In genomic region chr12:121766290-121767039, GRCh38 we compare ENCODE assay signal across 20 cellular contexts. TPM values are rescaled to one million over a fixed set of nuclear protein-coding genes. Genes with fewer than 3 reads are reported as not detected.
DNase-seq lines count a peak whose midpoint lies in the region; ATAC-seq, FAIRE-seq and TF ChIP-seq lines count a peak whose summit lies in the region.
"Had no signal": no experiment of that assay in that cellular context is flagged by ENCODE, and none has a peak within 500 bp of the region (broad histone marks: within the 10 kb centered on the region; RNA-seq: fewer than 3 reads in every experiment).

No MANE protein-coding gene starts in this region.

- TF ChIP-seq EP300 in GM12878 (IDR thresholded peaks at IDR 0.05; ENCODE audit: borderline replicate concordance in 1 of 2, control insufficient read depth in 1 of 2, low read depth in 2 of 2, low read length in 2 of 2) = no peak

- H3K9me2 ChIP-seq in HCT116 (ENCODE audit: insufficient read depth) = no peaks in the 10 kb centered on the region

- H3K9me3 ChIP-seq in BLaER1 = no peaks in the 10 kb centered on the region
- H3K9me3 ChIP-seq in HCT116 (ENCODE audit: control insufficient read depth in 1 of 2, insufficient read depth in 1 of 2, low read depth in 1 of 2, low read length in 2 of 2) = no peaks in the 10 kb centered on the region
- no peaks in the 10 kb centered on the region for H3K9me3 ChIP-seq in GM12878 (replicated peaks; ENCODE audit: control insufficient read depth, insufficient read depth, low read length)
- H3K9me3 ChIP-seq in osteoblast (ENCODE audit: low read depth, low read length) = no peaks in the 10 kb centered on the region
- no peaks in the 10 kb centered on the region for H3K9me3 ChIP-seq in pancreas
- H3K9me3 ChIP-seq: colonic mucosa, mucosa of descending colon had no signal

- TF ChIP-seq POLR2A in HCT116 (IDR thresholded peaks at IDR 0.05; ENCODE audit: borderline replicate concordance, extremely low read depth, insufficient read depth, insufficient read length) = no peak
- no peak for TF ChIP-seq POLR2A in GM12878 (IDR thresholded peaks at IDR 0.05; ENCODE audit: low read depth, low read length)

- H2AFZ ChIP-seq in HCT116 (ENCODE audit: low read depth, low read length, poor library complexity, severe bottlenecking) (no peak overlapping the region), GM12878 (ENCODE audit: control insufficient read depth, low read depth, low read length) (no peak overlapping the region), osteoblast (ENCODE audit: low read length) (no peak overlapping the region)
- H2AFZ ChIP-seq: PC-9 had no signal

- RAD21 ChIA-PET in HCT116 (lab: Charles Lee; ENCODE audit: low non-redundant PET in 1 of 2, low total read pairs in 2 of 2, uncharacterized antibody in 2 of 2, unreplicated experiment in 2 of 2) (interaction anchor here in 1 of 2 experiments (1.0 kb wide), 1 partner anchor 54 kb away, joined by 3 read pairs; the partner anchor contains the start of gene TMEM120B), GM12878 (lab: Charles Lee; ENCODE audit: unreplicated experiment) (no interaction called here)

- POLR2A ChIA-PET in HCT116 (lab: Charles Lee) (interaction anchor here (0.6 kb wide), 1 partner anchor 35 kb away, joined by 3 read pairs; no protein-coding TSS in a partner anchor), GM12878 (lab: Charles Lee) (interaction anchor here (1.0 kb wide), 1 partner anchor 27 kb away, joined by 4 read pairs; the partner anchor contains the start of gene RHOF)

- no peaks in the 10 kb centered on the region for H4K20me1 ChIP-seq in BLaER1
- no peaks in the 10 kb centered on the region for H4K20me1 ChIP-seq in HCT116 (ENCODE audit: insufficient read depth)
- no peaks in the 10 kb centered on the region for H4K20me1 ChIP-seq in GM12878 (ENCODE audit: control insufficient read depth, insufficient read depth)
- peaks cover 9% of the 10 kb centered on the region for H4K20me1 ChIP-seq in osteoblast (ENCODE audit: insufficient read depth, low read length)

- intact Hi-C loops in HCT116 (cut with micrococcal nuclease) (no loop called here), GM12878 (cut with micrococcal nuclease; ENCODE audit: unreplicated experiment) (no loop called here), pancreas (cut with DNase I) (no loop called here)

- H3K27ac ChIP-seq in BLaER1 = 0 out of 2 replicates have a peak overlapping the region, but pooled peaks have one; percentile 41
- peak overlapping the region; percentile 68 for H3K27ac ChIP-seq in HCT116 (ENCODE audit: low read depth, low read length)
- no peak overlapping the region for H3K27ac ChIP-seq in GM12878 (ENCODE audit: control insufficient read depth, insufficient read depth)
- H3K27ac ChIP-seq in osteoblast (ENCODE audit: low read depth, low read length) = no peak overlapping the region
- H3K27ac ChIP-seq in pancreas = no peak overlapping the region
- H3K27ac ChIP-seq: colonic mucosa, PC-9 had no signal

- CTCF ChIA-PET in HCT116 (lab: Charles Lee) (no interaction called here), GM12878 (lab: Yijun Ruan, JAX) (interaction anchor here (1.5 to 2.1 kb wide), 2 partner anchors 28 to 46 kb away, joined by 4 to 9 read pairs; no protein-coding TSS in a partner anchor)

- in situ Hi-C loops in GM12878 (cut with MboI) = loop anchor here (5.0 kb wide), 1 partner anchor 64 kb away; no protein-coding TSS in a partner anchor

- DNase-seq in HCT116 (ENCODE audit: low read depth, low spot score) = no peak
- DNase-seq in GM12878 (ENCODE audit: low read depth, low spot score) = no peak
- DNase-seq in osteoblast (ENCODE audit: insufficient read length, low spot score, missing footprints) = peak; percentile 89
- no peak for DNase-seq in stimulated activated CD8-positive, alpha-beta memory T cell treated with anti-CD3 and anti-CD28 coated beads, Interleukin-4, amount 100 ng/mL, for 48 hours
- DNase-seq in NCI-H1417 treated with DMSO at 0.1 percent for 48 hours (lab: John Stamatoyannopoulos, UW) = no peak
- no peak for DNase-seq in pancreas
- DNase-seq: activated CD4-positive, alpha-beta memory T cell treated with anti-CD3 and anti-CD28 coated beads, Interleukin-2, amount 10 ng/mL, durations not matched to agents 7 days and 5 days; aorta; colonic mucosa; hippocampal formation; MM.1S; mucosa of descending colon; NCI-H2029 treated with DMSO at 0.1 percent for 48 hours; occipital lobe; small intestine; stimulated activated naive CD4-positive, alpha-beta T cell had no signal

- ATAC-seq in HCT116 (0 out of 2 replicates have a peak, but pooled peaks have one; percentile 26), GM12878 (peak; percentile 58), HG02642 (IDR thresholded peaks at IDR 0.05; ENCODE audit: poor library complexity, unreplicated experiment) (no peak), pancreas (no peak)
- ATAC-seq: mucosa of descending colon had no signal

- WGBS in GM12878 (ENCODE audit: insufficient coverage, insufficient replicate concordance, low lambda C conversion rate, missing lambda C conversion rate) = 98% methylated on average over 5 of the region's 5 CpGs
- WGBS in pancreas, 2 donors = 88 to 100% methylated on average over 5 of the region's 5 CpGs

- BruUV-seq in HCT116 (replicated peaks; lab: Mats Ljungman, UMichigan) (no TSS peak), GM12878 (replicated peaks; lab: Mats Ljungman, UMichigan) (no TSS peak)

- SMC1A ChIA-PET in GM12878 (lab: Charles Lee; ENCODE audit: uncharacterized antibody, unreplicated experiment) = interaction anchor here (1.0 to 1.7 kb wide), 3 partner anchors 65 to 289 kb away, joined by 3 to 5 read pairs (median 3); no protein-coding TSS in a partner anchor

- no peak for TF ChIP-seq CTCF in HCT116 (IDR thresholded peaks at IDR 0.05 in 2 of 3, conservative IDR thresholded peaks at IDR 0.05 in 1 of 3; ENCODE audit: borderline replicate concordance in 1 of 3, insufficient read depth in 1 of 3, low read depth in 2 of 3, low read length in 2 of 3)
- no peak for TF ChIP-seq CTCF in GM12878 (IDR thresholded peaks at IDR 0.05 in 2 of 3, conservative IDR thresholded peaks at IDR 0.05 in 1 of 3; ENCODE audit: control insufficient read depth in 2 of 3, extremely low read depth in 1 of 3, insufficient read depth in 1 of 3, low read depth in 3 of 3, low read length in 3 of 3)
- no peak for TF ChIP-seq CTCF in osteoblast (IDR thresholded peaks at IDR 0.05; ENCODE audit: extremely low read depth, low read depth, low read length)
- TF ChIP-seq CTCF in pancreas (IDR thresholded peaks at IDR 0.05) = no peak

- H3K4me2 ChIP-seq in BLaER1 = peak overlapping the region; percentile 77
- H3K4me2 ChIP-seq in HCT116 (ENCODE audit: low read length) = peak overlapping the region; percentile 70
- no peak overlapping the region for H3K4me2 ChIP-seq in GM12878 (ENCODE audit: control insufficient read depth, insufficient read depth)
- H3K4me2 ChIP-seq in osteoblast (ENCODE audit: insufficient read depth, low read length) = no peak overlapping the region
- H3K4me2 ChIP-seq: PC-9 had no signal

- H3K4me3 ChIP-seq in BLaER1 (no peak overlapping the region), HCT116 (replicated peaks in 1 of 2; ENCODE audit: low read depth in 1 of 2, low read length in 2 of 2) (no peak overlapping the region), GM12878 (no peak overlapping the region), osteoblast (ENCODE audit: insufficient read depth, low read length) (no peak overlapping the region), pancreas (no peak overlapping the region)
- H3K4me3 ChIP-seq: colonic mucosa, mucosa of descending colon, PC-9 had no signal

- H3K27me3 ChIP-seq in BLaER1 = no peaks in the 10 kb centered on the region
- no peaks in the 10 kb centered on the region for H3K27me3 ChIP-seq in HCT116 (ENCODE audit: insufficient read depth, low read length)
- H3K27me3 ChIP-seq in GM12878 (replicated peaks in 1 of 2; ENCODE audit: control insufficient read depth in 2 of 2, insufficient read depth in 2 of 2, low read length in 1 of 2) = no peaks in the 10 kb centered on the region
- H3K27me3 ChIP-seq in osteoblast (ENCODE audit: insufficient read depth, low read length) = no peaks in the 10 kb centered on the region
- H3K27me3 ChIP-seq in pancreas = no peaks in the 10 kb centered on the region
- H3K27me3 ChIP-seq: colonic mucosa had no signal

- H3K36me3 ChIP-seq in BLaER1 = peaks cover 33% of the 10 kb centered on the region
- H3K36me3 ChIP-seq in HCT116 (ENCODE audit: control insufficient read depth in 1 of 2, insufficient read depth in 2 of 2, low read length in 2 of 2) = no peaks in the 10 kb centered on the region
- H3K36me3 ChIP-seq in GM12878 (ENCODE audit: control insufficient read depth in 2 of 2, insufficient read depth in 2 of 2, low read length in 1 of 2) = no peaks in the 10 kb centered on the region; a peak in 1 of 4 replicates
- H3K36me3 ChIP-seq in osteoblast (ENCODE audit: insufficient read depth, low read length) = peaks cover 2% of the 10 kb centered on the region
- no peaks in the 10 kb centered on the region for H3K36me3 ChIP-seq in pancreas
- H3K36me3 ChIP-seq: colonic mucosa had no signal

- FAIRE-seq in GM12878 (lab: Jason Lieb, UNC) = no peak
- FAIRE-seq in pancreas (lab: Jason Lieb, UNC) = no peak
- FAIRE-seq: D721Med, small intestine had no signal

- no peaks in the 10 kb centered on the region for H3K79me2 ChIP-seq in HCT116 (ENCODE audit: insufficient read depth, low read length)
- no peaks in the 10 kb centered on the region for H3K79me2 ChIP-seq in GM12878 (ENCODE audit: control insufficient read depth, insufficient read depth, low read length)
- H3K79me2 ChIP-seq in osteoblast (ENCODE audit: insufficient read depth, low read length) = no peaks in the 10 kb centered on the region

- no peak overlapping the region for H3K9ac ChIP-seq in BLaER1
- no peak overlapping the region for H3K9ac ChIP-seq in HCT116 (ENCODE audit: low read length)
- no peak overlapping the region for H3K9ac ChIP-seq in GM12878 (ENCODE audit: control insufficient read depth, insufficient read depth, low read length)

- TF ChIP-seq RAD21 in HCT116 (IDR thresholded peaks at IDR 0.05; ENCODE audit: low read depth) = no peak
- no peak for TF ChIP-seq RAD21 in GM12878 (IDR thresholded peaks at IDR 0.05; ENCODE audit: insufficient read depth, low read depth, low read length)

- peaks cover 55% of the 10 kb centered on the region for H3K4me1 ChIP-seq in BLaER1
- H3K4me1 ChIP-seq in HCT116 (ENCODE audit: control insufficient read depth in 1 of 2, insufficient read depth in 2 of 2, low read length in 2 of 2) = peaks cover 27 to 28% of the 10 kb centered on the region in 2 experiments
- H3K4me1 ChIP-seq in GM12878 (ENCODE audit: control insufficient read depth, insufficient read depth, low read length) = no peaks in the 10 kb centered on the region
- peaks cover 30% of the 10 kb centered on the region for H3K4me1 ChIP-seq in osteoblast (ENCODE audit: insufficient read depth, low read length)
- no peaks in the 10 kb centered on the region for H3K4me1 ChIP-seq in pancreas
- H3K4me1 ChIP-seq: colonic mucosa had no signal

RNA-seq across cellular contexts. Expression of gene RHOF, which starts 27.0 kb away (rescaled TPM):
- total RNA-seq in HCT116 (2021; ENCODE audit: unreplicated experiment) (116 TPM), GM12878 (2014; rRNA removed) (58.0 and 58.8 TPM in 2 replicates), GM12878 (2014; rRNA removed; fragmentation: Illumina TruSeq; extraction: Trizol) (32.8 and 32.9 TPM in 2 replicates), GM12878 (2021) (72.8 and 78.7 TPM in 2 replicates), osteoblast (6.2 and 8.3 TPM in 2 replicates), pancreas (10 to 100 TPM in 1 of 6 donors, 1 to 10 TPM in 5; 3.6 to 12.6 (median 4.9) TPM)
- 93.4 and 134 TPM in 2 replicates for polyA plus RNA-seq in HCT116 (2012)
- total RNA-seq in GM12878 (2013; cell fraction: nucleolus; rRNA removed) = 111 and 129 TPM in 2 replicates
- polyA plus RNA-seq in GM12878 (2011; ENCODE audit: low read depth) = 11.6 TPM
- polyA plus RNA-seq in GM12878 (2011; rRNA removed) (25.4 and 40.8 TPM in 2 replicates), GM12878 (2014; fragmentation: Illumina TruSeq; extraction: Trizol) (28.5 and 36.5 TPM in 2 replicates), GM12878 (2014; fragmentation: Nextera tagmentation; extraction: Ambion mirVana) (1 to 10 TPM; 6.1 to 6.4 TPM), GM12878 (2014; rRNA removed) (66.1 and 75.8 TPM in 2 replicates), GM12878 (2016; fragmentation: Nextera tagmentation; extraction: Ambion mirVana) (10 to 100 TPM; 38.9 to 40.5 TPM), pancreas (1 to 10 TPM; 2.8 to 5.6 TPM)
- 71.0 and 80.5 TPM in 2 replicates for polyA plus RNA-seq in GM12878 (2011; cell fraction: cytosol; rRNA removed)
- polyA plus RNA-seq in GM12878 (2011; cell fraction: nucleus; rRNA removed) = 76.9 and 97.7 TPM in 2 replicates
- 38.5 and 51.6 TPM in 2 replicates for polyA plus RNA-seq in GM12878 (2012)
- 45.1 and 66.7 TPM in 2 replicates for polyA minus RNA-seq in GM12878 (2011; rRNA and poly(A)+ RNA removed)
- 58.2 and 58.8 TPM in 2 replicates for polyA minus RNA-seq in GM12878 (2011; cell fraction: cytosol; rRNA and poly(A)+ RNA removed)
- 35.3 and 53.2 TPM in 2 replicates for polyA minus RNA-seq in GM12878 (2011; cell fraction: nucleus; rRNA and poly(A)+ RNA removed)

RNA-seq across cellular contexts. Expression of gene SETD1B, which starts 37.3 kb away (rescaled TPM):
- total RNA-seq in HCT116 (2021; ENCODE audit: unreplicated experiment) = 17.5 TPM
- polyA plus RNA-seq in HCT116 (2012) = 6.6 and 7.3 TPM in 2 replicates
- total RNA-seq in GM12878 (2013; cell fraction: nucleolus; rRNA removed) = 8.1 and 10.1 TPM in 2 replicates
- 1.8 and 2.1 TPM in 2 replicates for total RNA-seq in GM12878 (2014; rRNA removed)
- total RNA-seq in GM12878 (2014; rRNA removed; fragmentation: Illumina TruSeq; extraction: Trizol) = 1.3 TPM in 2 replicates
- 15.5 and 17.3 TPM in 2 replicates for total RNA-seq in GM12878 (2021)
- polyA plus RNA-seq in GM12878 (2011; ENCODE audit: low read depth) = 2.0 TPM
- polyA plus RNA-seq in GM12878 (2011; rRNA removed) = 0.27 and 0.50 TPM in 2 replicates
- polyA plus RNA-seq in GM12878 (2011; cell fraction: cytosol; rRNA removed) = 0.67 and 0.76 TPM in 2 replicates
- 3.1 and 6.2 TPM in 2 replicates for polyA plus RNA-seq in GM12878 (2011; cell fraction: nucleus; rRNA removed)
- polyA plus RNA-seq in GM12878 (2012) = 4.3 and 5.9 TPM in 2 replicates
- polyA plus RNA-seq in GM12878 (2014; fragmentation: Illumina TruSeq; extraction: Trizol) = 1.7 and 3.6 TPM in 2 replicates
- polyA plus RNA-seq in GM12878 (2014; fragmentation: Nextera tagmentation; extraction: Ambion mirVana) = 1 to 10 TPM in 1 of 2 experiments, under 1 TPM in 1; 0.53 to 1.7 TPM
- 4.9 and 7.5 TPM in 2 replicates for polyA plus RNA-seq in GM12878 (2014; rRNA removed)
- polyA plus RNA-seq in GM12878 (2016; fragmentation: Nextera tagmentation; extraction: Ambion mirVana) = 1 to 10 TPM; 1.2 to 1.5 TPM
- polyA minus RNA-seq in GM12878 (2011; rRNA and poly(A)+ RNA removed) = 1.3 and 1.4 TPM in 2 replicates
- 2.3 and 3.3 TPM in 2 replicates for polyA minus RNA-seq in GM12878 (2011; cell fraction: cytosol; rRNA and poly(A)+ RNA removed)
- 1.6 and 3.5 TPM in 2 replicates for polyA minus RNA-seq in GM12878 (2011; cell fraction: nucleus; rRNA and poly(A)+ RNA removed)
- 5.0 and 5.8 TPM in 2 replicates for total RNA-seq in osteoblast
- 10 to 100 TPM; 10.5 to 16.3 (median 12.2) TPM for total RNA-seq in pancreas
- polyA plus RNA-seq in pancreas = 10 to 100 TPM in 1 of 2 donors, 1 to 10 TPM in 1; 9.2 to 18.5 TPM

RNA-seq across cellular contexts. Expression of gene TMEM120B, which starts 53.9 kb away (rescaled TPM):
- total RNA-seq in HCT116 (2021; ENCODE audit: unreplicated experiment) (20.5 TPM), GM12878 (2014; rRNA removed) (5.8 and 6.1 TPM in 2 replicates), GM12878 (2014; rRNA removed; fragmentation: Illumina TruSeq; extraction: Trizol) (3.8 and 4.0 TPM in 2 replicates), GM12878 (2021) (9.3 and 10.4 TPM in 2 replicates), osteoblast (8.3 TPM in 2 replicates), pancreas (10 to 100 TPM in 3 of 6 donors, 1 to 10 TPM in 3; 8.2 to 13.0 (median 10.0) TPM)
- polyA plus RNA-seq in HCT116 (2012) = 12.0 and 12.5 TPM in 2 replicates
- total RNA-seq in GM12878 (2013; cell fraction: nucleolus; rRNA removed) = 27.9 and 29.7 TPM in 2 replicates
- 3.4 TPM for polyA plus RNA-seq in GM12878 (2011; ENCODE audit: low read depth)
- polyA plus RNA-seq in GM12878 (2011; rRNA removed) (4.1 and 6.6 TPM in 2 replicates), GM12878 (2014; fragmentation: Illumina TruSeq; extraction: Trizol) (3.8 and 4.2 TPM in 2 replicates), GM12878 (2014; fragmentation: Nextera tagmentation; extraction: Ambion mirVana) (10 to 100 TPM; 11.3 to 26.2 TPM), GM12878 (2014; rRNA removed) (11.4 and 13.7 TPM in 2 replicates), GM12878 (2016; fragmentation: Nextera tagmentation; extraction: Ambion mirVana) (10 to 100 TPM in 1 of 2 experiments, 1 to 10 TPM in 1; 8.3 to 10.1 TPM), pancreas (10 to 100 TPM; 11.6 to 19.8 TPM)
- 4.9 and 9.7 TPM in 2 replicates for polyA plus RNA-seq in GM12878 (2011; cell fraction: cytosol; rRNA removed)
- 38.4 and 42.1 TPM in 2 replicates for polyA plus RNA-seq in GM12878 (2011; cell fraction: nucleus; rRNA removed)
- 6.3 and 6.8 TPM in 2 replicates for polyA plus RNA-seq in GM12878 (2012)
- 9.6 and 10.8 TPM in 2 replicates for polyA minus RNA-seq in GM12878 (2011; rRNA and poly(A)+ RNA removed)
- polyA minus RNA-seq in GM12878 (2011; cell fraction: cytosol; rRNA and poly(A)+ RNA removed) = 3.2 and 4.3 TPM in 2 replicates
- 5.4 and 9.6 TPM in 2 replicates for polyA minus RNA-seq in GM12878 (2011; cell fraction: nucleus; rRNA and poly(A)+ RNA removed)

Comparison
In these comparisons a context has a peak if more than half of its experiments do, and no peak if none do; other contexts are left out.
1. H3K27ac ChIP-seq: peak in BLaER1 (single experiment) and HCT116 (single experiment); none in GM12878 (single experiment), osteoblast (single experiment) and pancreas (0 of 4).
2. H3K4me2 ChIP-seq: peak in BLaER1 (single experiment) and HCT116 (single experiment); none in GM12878 (single experiment) and osteoblast (single experiment).
3. ATAC-seq: peak in HCT116 (single experiment) and GM12878 (single experiment); none in HG02642 (single experiment) and pancreas (0 of 4).